In the genomic region with DNA sequence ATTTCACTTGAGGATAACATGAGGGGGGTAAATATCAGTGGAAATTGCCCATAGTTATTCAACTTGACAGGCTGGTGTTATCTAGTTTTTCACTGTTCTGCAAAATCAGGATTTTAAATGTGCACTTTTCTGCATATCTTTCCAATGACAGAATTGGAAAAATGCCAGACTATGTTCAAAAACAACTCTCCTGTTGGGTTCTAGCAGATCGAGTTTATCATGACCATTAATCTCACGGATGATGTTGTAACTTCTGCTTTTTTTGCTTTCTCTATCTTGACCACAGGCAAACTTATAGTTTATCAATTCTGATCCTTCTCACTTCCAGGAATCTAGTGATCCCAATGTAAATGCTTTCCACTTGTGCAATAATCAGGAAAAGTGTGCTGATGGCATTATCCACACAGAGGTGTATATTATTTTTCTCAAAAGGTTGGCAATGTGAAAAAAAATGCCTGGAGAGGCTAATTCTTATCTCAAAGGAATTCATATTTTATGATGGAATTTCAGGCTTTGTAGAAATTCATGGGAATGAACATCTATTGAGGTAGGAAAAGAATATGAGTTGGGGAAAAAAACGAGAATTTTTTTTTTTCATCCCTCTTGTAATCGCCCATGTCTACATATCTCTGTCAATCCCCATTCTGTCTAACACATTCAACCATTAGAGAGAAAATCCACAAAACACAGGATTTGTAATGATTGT, we compare ENCODE assay signal across 18 cellular contexts.
DNase-seq lines count a peak whose midpoint lies in the region; ATAC-seq lines count a peak whose summit lies in the region.
"Had no signal": no experiment of that assay in that cellular context is flagged by ENCODE, and none has a peak within 500 bp of the region (broad histone marks: within the 10 kb centered on the region; RNA-seq: fewer than 3 reads in every experiment).

No MANE protein-coding gene starts in this region.

- peak; percentile 26 for DNase-seq in GF-D8 (lab: John Stamatoyannopoulos, UW)
- peak; percentile 84 for DNase-seq in NCI-H226
- peak; percentile 94 for DNase-seq in amniotic epithelial cell (ENCODE audit: low read depth)
- DNase-seq in hepatic stellate cell (ENCODE audit: low spot score) = peak; percentile 22
- DNase-seq in NCI-H748 (lab: John Stamatoyannopoulos, UW; ENCODE audit: unreplicated experiment) = no peak
- no peak for DNase-seq in NCI-H1930 (lab: John Stamatoyannopoulos, UW)
- DNase-seq: activated gamma-delta T cell treated with Interleukin-2 at 50 U/mL for 16 hours; central memory CD4-positive, alpha-beta T cell; DMS53; heart left ventricle; naive thymus-derived CD4-positive, alpha-beta T cell; NCI-H1417; NCI-H510A treated with DMSO at 0.1 percent for 48 hours; Right ventricle myocardium superior; transverse colon had no signal

- ATAC-seq in GM18909 (IDR thresholded peaks at IDR 0.05; ENCODE audit: poor library complexity, unreplicated experiment) (no peak), GM18502 (IDR thresholded peaks at IDR 0.05; ENCODE audit: poor library complexity, unreplicated experiment) (no peak)
- ATAC-seq: heart left ventricle; left lobe of liver; naive thymus-derived CD4-positive, alpha-beta T cell had no signal

Comparison
In these comparisons a context has a peak if more than half of its experiments do, and no peak if none do; other contexts are left out.
1. DNase-seq: peak in GF-D8 (single experiment), NCI-H226 (single experiment), amniotic epithelial cell (single experiment) and hepatic stellate cell (single experiment); none in NCI-H748 (single experiment) and NCI-H1930 (0 of 2).